ENCODE assay signal across 8 cellular contexts in the genomic region with DNA sequence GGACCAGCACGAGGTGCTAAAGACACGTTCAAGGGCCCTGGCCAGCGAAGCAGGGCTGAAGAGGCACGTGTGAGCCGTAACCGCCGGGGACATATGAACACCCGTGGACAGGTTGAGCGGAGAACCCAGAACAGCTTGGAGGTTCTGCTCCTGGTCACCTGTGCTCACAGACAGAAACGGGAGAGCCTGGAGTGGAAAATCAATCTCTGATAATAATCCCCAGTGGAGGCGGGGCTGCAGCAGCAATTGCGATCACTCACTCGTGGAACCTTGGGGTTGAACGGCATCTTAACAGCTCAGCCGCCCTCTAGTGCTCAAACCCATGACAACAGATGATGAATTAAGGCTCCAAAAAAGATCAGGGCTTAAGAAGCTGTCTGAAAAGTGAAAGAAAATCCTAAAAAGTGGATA. TPM values are rescaled to one million over a fixed set of nuclear protein-coding genes. Genes with fewer than 3 reads are reported as not detected.
A peak's percentile ranks its signal among the peaks of the same experiment; 100 is the strongest.
DNase-seq lines count a peak whose midpoint lies in the region; TF ChIP-seq lines count a peak whose summit lies in the region.

No MANE protein-coding gene starts in this region.

- WGBS in suprapubic skin: 66% methylated on average over 15 of the region's 15 CpGs

- H3K27ac ChIP-seq in suprapubic skin: no peak overlapping the region

- peaks cover 12% of the 10 kb centered on the region for H3K4me1 ChIP-seq in suprapubic skin

- no peak overlapping the region for H3K4me3 ChIP-seq in suprapubic skin

- TF ChIP-seq EP300 in suprapubic skin (IDR thresholded peaks at IDR 0.05): no peak

- DNase-seq in D341Med (ENCODE audit: low spot score) (peak; percentile 85), HuH-7 (ENCODE audit: low spot score) (peak; percentile 31), fibroblast of the conjunctiva (ENCODE audit: low read depth) (peak; percentile 24), suprapubic skin (ENCODE audit: low spot score in 2 of 2) (peak; percentile 44 to 63), globus pallidus (ENCODE audit: low spot score) (no peak), NCI-H774 (lab: John Stamatoyannopoulos, UW) (no peak), superior temporal gyrus (ENCODE audit: extremely low spot score) (no peak)
- peak; percentile 53 to 59 for DNase-seq in activated CD4-positive, alpha-beta T cell treated with anti-CD3 and anti-CD28 coated beads, Interleukin-2, amount 50 U/mL, for 4 hours

- H3K9me3 ChIP-seq in suprapubic skin: no peaks in the 10 kb centered on the region

- TF ChIP-seq CTCF in suprapubic skin (IDR thresholded peaks at IDR 0.05): peak in 1 of 2 donors; percentile 13

- peaks cover 92% of the 10 kb centered on the region for H3K36me3 ChIP-seq in suprapubic skin

- no peaks in the 10 kb centered on the region for H3K27me3 ChIP-seq in suprapubic skin

- TF ChIP-seq POLR2A in suprapubic skin (IDR thresholded peaks at IDR 0.05): no peak

RNA-seq across cellular contexts. Expression of a gene that starts 25.6 kb away (rescaled TPM):
- total RNA-seq in suprapubic skin: 10 to 100 TPM; 19.3 to 35.1 (median 27.8) TPM

Comparison
In these comparisons a context has a peak if more than half of its experiments do, and no peak if none do; other contexts are left out.
1. DNase-seq: peak in D341Med (single experiment), HuH-7 (single experiment), activated CD4-positive, alpha-beta T cell treated with anti-CD3 and anti-CD28 coated beads, Interleukin-2, amount 50 U/mL, for 4 hours (2 of 2), fibroblast of the conjunctiva (single experiment) and suprapubic skin (2 of 2); none in globus pallidus (single experiment), NCI-H774 (single experiment) and superior temporal gyrus (single experiment).